Comparison of ENCODE assay signal across 8 cellular contexts in the genomic region with DNA sequence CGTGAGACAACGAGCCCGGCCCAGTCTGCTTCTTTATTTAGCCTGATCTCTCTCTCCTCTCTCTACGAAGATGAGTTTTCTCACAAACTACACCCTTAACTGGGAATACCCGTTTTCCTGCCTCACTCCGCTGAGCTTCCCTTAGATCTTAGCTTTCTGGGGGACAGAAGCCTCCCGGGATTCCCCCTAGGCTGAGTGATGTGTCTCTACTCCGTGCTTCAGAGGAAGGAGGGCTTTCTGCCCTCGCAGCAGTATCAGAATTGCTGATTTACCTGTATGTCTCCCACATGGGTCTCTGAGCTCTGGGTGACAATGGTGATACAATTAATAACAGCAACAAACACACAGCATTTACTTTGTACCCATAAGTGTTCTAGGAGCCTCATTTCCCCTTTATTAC. TPM values are rescaled to one million over a fixed set of nuclear protein-coding genes. Genes with fewer than 3 reads are reported as not detected.
DNase-seq lines count a peak whose midpoint lies in the region; ATAC-seq and TF ChIP-seq lines count a peak whose summit lies in the region.

No MANE protein-coding gene starts in this region.

- H3K4me3 ChIP-seq in OCI-LY3 (ENCODE audit: low read length) = peak overlapping the region; percentile 83
- peak overlapping the region; percentile 72 for H3K4me3 ChIP-seq in epithelial cell of esophagus (ENCODE audit: low read length)
- peak overlapping the region; percentile 84 to 96 (median 88) for H3K4me3 ChIP-seq in gastrocnemius medialis

- H3K9ac ChIP-seq in OCI-LY3 (ENCODE audit: low read length) = peak overlapping the region; percentile 81

- peaks cover 25% of the 10 kb centered on the region for H3K4me1 ChIP-seq in OCI-LY3 (ENCODE audit: low read length)
- H3K4me1 ChIP-seq in gastrocnemius medialis = peaks cover 8 to 17% of the 10 kb centered on the region in 2 donors

- H3K79me2 ChIP-seq in OCI-LY3 (ENCODE audit: low read length) = peaks cover 20% of the 10 kb centered on the region

- H2AFZ ChIP-seq in OCI-LY3 (ENCODE audit: low read depth, low read length) = no peak overlapping the region

- intact Hi-C loops in gastrocnemius medialis (cut with DNase I; ENCODE audit: low total_unique reads) = loop anchor here (1.0 to 5.0 kb wide), 4 partner anchors 24 to 183 kb away; no protein-coding TSS in a partner anchor

- peak; percentile 29 for DNase-seq in stimulated activated CD4-positive, alpha-beta T cell treated with anti-CD3 and anti-CD28 coated beads, Interleukin-12 subunit alpha, Interleukin-12 subunit beta, amount 100 ng/mL, for 4 hours
- DNase-seq in stimulated activated CD4-positive, alpha-beta T cell treated with anti-CD3 and anti-CD28 coated beads, Interleukin-2, amount 100 ng/mL, for 48 hours = no peak
- DNase-seq in epithelial cell of esophagus (ENCODE audit: low read depth) (peak; percentile 39), gastrocnemius medialis (no peak), islet precursor cell (no peak), activated gamma-delta T cell treated with Interleukin-2 at 50 U/mL for 16 hours (no peak), glomerular visceral epithelial cell (ENCODE audit: extremely low spot score) (no peak)

- H3K27ac ChIP-seq in OCI-LY3 (ENCODE audit: low read length) (peak overlapping the region; percentile 83), gastrocnemius medialis (peak overlapping the region in 3 of 4 donors; percentile 86 to 96 (median 91))

- H3K36me3 ChIP-seq in OCI-LY3 (replicated peaks; ENCODE audit: low read depth, low read length) (peaks cover 15% of the 10 kb centered on the region), gastrocnemius medialis (peaks cover 0 to 18% of the 10 kb centered on the region in 2 donors)

- peak overlapping the region; percentile 90 for H3K4me2 ChIP-seq in OCI-LY3 (ENCODE audit: low read length)

- ATAC-seq in gastrocnemius medialis = no peak

- H3K9me3 ChIP-seq in OCI-LY3 (ENCODE audit: insufficient read depth, low read length) (no peaks in the 10 kb centered on the region), gastrocnemius medialis (no peaks in the 10 kb centered on the region)

- no peaks in the 10 kb centered on the region for H4K20me1 ChIP-seq in OCI-LY3 (ENCODE audit: insufficient read depth, low read length)

- in situ Hi-C loops in gastrocnemius medialis (cut with MboI; ENCODE audit: low sequenced_read_pairs in 4 of 4) = loop anchor here in 2 of 4 donors (25.0 kb wide), 1 partner anchor 163 kb away; the partner anchor contains the start of gene UQCRHL (in 2 of the 2)

- TF ChIP-seq POLR2A in gastrocnemius medialis (IDR thresholded peaks at IDR 0.05) = no peak

- no peak for TF ChIP-seq CTCF in OCI-LY3 (IDR thresholded peaks at IDR 0.05; ENCODE audit: low read depth, low read length)
- TF ChIP-seq CTCF in epithelial cell of esophagus (IDR thresholded peaks at IDR 0.05; ENCODE audit: insufficient read depth, low read depth, low read length, missing control alignments) = no peak
- TF ChIP-seq CTCF in gastrocnemius medialis (IDR thresholded peaks at IDR 0.05 in 4 of 5, conservative IDR thresholded peaks at IDR 0.05 in 1 of 5) = no peak

- H3K27me3 ChIP-seq in OCI-LY3 (ENCODE audit: low read depth, low read length) (no peaks in the 10 kb centered on the region), gastrocnemius medialis (no peaks in the 10 kb centered on the region)

RNA-seq across cellular contexts. Expression of gene ZBTB17, which starts 1.0 kb away (rescaled TPM):
- 10 to 100 TPM; 25.9 to 44.1 (median 31.5) TPM for total RNA-seq in gastrocnemius medialis

RNA-seq across cellular contexts. Expression of gene SRARP, which starts 29.2 kb away (rescaled TPM):
- under 1 TPM in 2 of 4 donors, not detected in 2; 0.10 to 0.19 TPM for total RNA-seq in gastrocnemius medialis

RNA-seq across cellular contexts. Expression of gene HSPB7, which starts 43.0 kb away (rescaled TPM):
- 1,000 to 10,000 TPM in 1 of 4 donors, 100 to 1,000 TPM in 3; 355 to 1,466 (median 716) TPM for total RNA-seq in gastrocnemius medialis

RNA-seq across cellular contexts. Expression of gene CLCNKA, which starts 47.0 kb away (rescaled TPM):
- under 1 TPM in 3 of 4 donors, not detected in 1; 0.64 to 0.94 (median 0.80) TPM for total RNA-seq in gastrocnemius medialis

Comparison
In these comparisons a context has a peak if more than half of its experiments do, and no peak if none do; other contexts are left out.
1. DNase-seq: peak in stimulated activated CD4-positive, alpha-beta T cell treated with anti-CD3 and anti-CD28 coated beads, Interleukin-12 subunit alpha, Interleukin-12 subunit beta, amount 100 ng/mL, for 4 hours (single experiment) and epithelial cell of esophagus (single experiment); none in stimulated activated CD4-positive, alpha-beta T cell treated with anti-CD3 and anti-CD28 coated beads, Interleukin-2, amount 100 ng/mL, for 48 hours (0 of 2), gastrocnemius medialis (0 of 2), islet precursor cell (single experiment), activated gamma-delta T cell treated with Interleukin-2 at 50 U/mL for 16 hours (single experiment) and glomerular visceral epithelial cell (single experiment).
2. Peak in every context shown above with its lines, with median percentiles within 50 percentile points of each other: H3K4me3 ChIP-seq.